Comparison of ENCODE assay signal across 8 cellular contexts in genomic region chr19:51805396-51805795, GRCh38. TPM values are rescaled to one million over a fixed set of nuclear protein-coding genes. Genes with fewer than 3 reads are reported as not detected.
"Had no signal": no experiment of that assay in that cellular context is flagged by ENCODE, and none has a peak within 500 bp of the region (broad histone marks: within the 10 kb centered on the region; RNA-seq: fewer than 3 reads in every experiment).

No MANE protein-coding gene starts in this region.

RNA-seq across cellular contexts. Expression of gene FPR3, which starts 10.4 kb away (rescaled TPM):
- total RNA-seq: fibroblast of villous mesenchyme, mesothelial cell of epicardium, myocyte, neural crest cell, osteocyte, smooth muscle cell had no signal
- polyA plus RNA-seq: smooth muscle cell had no signal

RNA-seq across cellular contexts. Expression of gene FPR2, which starts 44.4 kb away (rescaled TPM):
- total RNA-seq: fibroblast of villous mesenchyme, mesothelial cell of epicardium, mucosa of gallbladder, myocyte, neural crest cell, osteocyte, smooth muscle cell, vagina had no signal
- polyA plus RNA-seq: smooth muscle cell had no signal

RNA-seq across cellular contexts. Expression of gene FPR1, which starts 53.7 kb away (rescaled TPM):
- total RNA-seq: fibroblast of villous mesenchyme, mesothelial cell of epicardium, neural crest cell, osteocyte, smooth muscle cell had no signal
- polyA plus RNA-seq: smooth muscle cell had no signal
